ENCODE assay signal across 8 cellular contexts in genomic region chr11:78645226-78646202, GRCh38.
DNase-seq lines count a peak whose midpoint lies in the region; ATAC-seq, FAIRE-seq and TF ChIP-seq lines count a peak whose summit lies in the region.

No MANE protein-coding gene starts in this region.

- ATAC-seq in GM21526 (IDR thresholded peaks at IDR 0.05; ENCODE audit: low FRiP score, unreplicated experiment) = peak; percentile 79

- no peaks in the 10 kb centered on the region for H3K79me2 ChIP-seq in parathyroid adenoma

- peak; percentile 78 for TF ChIP-seq CTCF in parathyroid adenoma (IDR thresholded peaks at IDR 0.05)

- no peaks in the 10 kb centered on the region for H3K4me1 ChIP-seq in parathyroid adenoma

- H3K9me3 ChIP-seq in parathyroid adenoma (ENCODE audit: control insufficient read depth, low read length) = no peaks in the 10 kb centered on the region

- H3K27ac ChIP-seq in parathyroid adenoma = no peak overlapping the region

- no peaks in the 10 kb centered on the region for H3K27me3 ChIP-seq in parathyroid adenoma (ENCODE audit: control insufficient read depth, insufficient read depth, low read length)

- peak; percentile 95 for DNase-seq in DMS53 (lab: John Stamatoyannopoulos, UW)
- peak; percentile 44 to 57 for DNase-seq in Kasumi-1 (lab: John Stamatoyannopoulos, UW)
- DNase-seq in SHP77 (lab: John Stamatoyannopoulos, UW) = peak; percentile 66 to 79
- DNase-seq in activated effector memory CD4-positive, alpha-beta T cell treated with anti-CD3 and anti-CD28 coated beads, Interleukin-2, amount 50 U/mL, for 16 hours = peak; percentile 84
- DNase-seq in germinal center (ENCODE audit: low spot score) = peak; percentile 61
- DNase-seq in urothelium cell line (ENCODE audit: low spot score) = peak; percentile 80

- peak; percentile 91 for FAIRE-seq in urothelium cell line (lab: Jason Lieb, UNC)

- no peak overlapping the region for H3K9ac ChIP-seq in parathyroid adenoma

- H2AFZ ChIP-seq in parathyroid adenoma = no peak overlapping the region

- H3K4me2 ChIP-seq in parathyroid adenoma (ENCODE audit: low read length) = no peak overlapping the region

- no peak overlapping the region for H3K4me3 ChIP-seq in parathyroid adenoma (ENCODE audit: low read depth, low read length)

- H3K36me3 ChIP-seq in parathyroid adenoma (ENCODE audit: control insufficient read depth, insufficient read depth, low read length) = no peaks in the 10 kb centered on the region
